In genomic region chr6:68981668-68982067, GRCh38 we compare ENCODE assay signal across 2 cellular contexts.
DNase-seq lines count a peak whose midpoint lies in the region; ATAC-seq, FAIRE-seq and TF ChIP-seq lines count a peak whose summit lies in the region.
"Not testable (repeated sequence)": the region's sequence is repeated elsewhere in the genome, so short reads cannot be mapped to it uniquely, and the experiment has no call there.

No MANE protein-coding gene starts in this region.

- H3K9me3 ChIP-seq in A549; HEK293 (ENCODE audit: control insufficient read depth, insufficient read depth, low read depth, low read length): not testable (repeated sequence)

- CTCF ChIA-PET in A549 (lab: Yijun Ruan, JAX) = not testable (repeated sequence)
- CTCF ChIA-PET in HEK293 (lab: Yijun Ruan, JAX) = interaction anchor here (1.2 kb wide), 1 partner anchor 14 kb away, joined by 5 read pairs; no protein-coding TSS in a partner anchor

- WGBS in A549 (ENCODE audit: missing lambda C conversion rate) = 89% methylated on average over 4 of the region's 7 CpGs

- POLR2A ChIA-PET in A549 (lab: Yijun Ruan, JAX); HEK293 (lab: Yijun Ruan, JAX): not testable (repeated sequence)

- not testable (repeated sequence) for TF ChIP-seq CTCF in A549 (IDR thresholded peaks at IDR 0.05); HEK293 (tag by site-specific recombination; IDR thresholded peaks at IDR 0.05)

- not testable (repeated sequence) for H3K4me1 ChIP-seq in A549; HEK293 (ENCODE audit: control insufficient read depth, insufficient read depth, low read length)

- ATAC-seq in A549 = not testable (repeated sequence)

- not testable (repeated sequence) for FAIRE-seq in A549 (lab: Jason Lieb, UNC)

- not testable (repeated sequence) for H3K36me3 ChIP-seq in HEK293 (ENCODE audit: control insufficient read depth in 2 of 2, insufficient read depth in 1 of 2, low read length in 2 of 2)

- H3K4me2 ChIP-seq in A549 = not testable (repeated sequence)

- H3K4me3 ChIP-seq in A549; HEK293 (ENCODE audit: low read depth, low read length): not testable (repeated sequence)

- H3K27ac ChIP-seq in A549; HEK293 (ENCODE audit: extremely low read depth, low read depth, low read length): not testable (repeated sequence)

- TF ChIP-seq RAD21 in A549 (conservative IDR thresholded peaks at IDR 0.05 in 1 of 2, IDR thresholded peaks at IDR 0.05 in 1 of 2) = not testable (repeated sequence)

- not testable (repeated sequence) for TF ChIP-seq POLR2A in A549 (IDR thresholded peaks at IDR 0.05; ENCODE audit: low read length)

- TF ChIP-seq EP300 in A549 (IDR thresholded peaks at IDR 0.05) = not testable (repeated sequence)

- DNase-seq in A549 (ENCODE audit: low read depth in 1 of 2, low spot score in 1 of 2) = not testable (repeated sequence)

TF ChIP-seq in A549, 52 proteins besides CTCF, POLR2A, EP300 and RAD21:
- TF ChIP-seq ZC3H11A (IDR thresholded peaks at IDR 0.05) = peak; percentile 21; the same call in 1 of the 2 replicates

TF ChIP-seq in HEK293, 187 proteins besides CTCF, POLR2A, EP300 and RAD21:
- TF ChIP-seq ZNF140 (tag by site-specific recombination; IDR thresholded peaks at IDR 0.05) (peak; percentile 61; the same call in 1 of the 2 replicates), ZNF138 (tag by site-specific recombination; IDR thresholded peaks at IDR 0.05; ENCODE audit: borderline replicate concordance) (peak; percentile 78; the same call in 1 of the 2 replicates), REST (tag by site-specific recombination; IDR thresholded peaks at IDR 0.05) (peak; percentile 63; the same call in 1 of the 2 replicates), ZNF394 (tag by site-specific recombination; IDR thresholded peaks at IDR 0.05; ENCODE audit: borderline replicate concordance) (peak; percentile 80; the same call in 1 of the 2 replicates), ZNF426 (tag by site-specific recombination; IDR thresholded peaks at IDR 0.05) (peak; percentile 76), ZNF555 (tag by site-specific recombination; conservative IDR thresholded peaks at IDR 0.05) (peak; percentile 75), ZNF560 (tag by site-specific recombination; IDR thresholded peaks at IDR 0.05; ENCODE audit: borderline replicate concordance) (peak; percentile 52; the same call in 1 of the 2 replicates), ZXDB (tag by site-specific recombination; IDR thresholded peaks at IDR 0.05) (peak; percentile 66; the same call in 1 of the 2 replicates), ZNF623 (tag by site-specific recombination; IDR thresholded peaks at IDR 0.05) (peak; percentile 57), ZNF654 (tag by site-specific recombination; IDR thresholded peaks at IDR 0.05; ENCODE audit: low read depth) (peak; percentile 18), ZNF510 (tag by site-specific recombination; IDR thresholded peaks at IDR 0.05; ENCODE audit: insufficient replicate concordance) (peak; percentile 39), ZNF266 (tag by site-specific recombination; IDR thresholded peaks at IDR 0.05; ENCODE audit: low read depth) (0 out of 2 replicates have a peak, but pooled peaks have one; percentile 39), ZNF518A (tag by site-specific recombination; conservative IDR thresholded peaks at IDR 0.05; ENCODE audit: low read depth) (peak; percentile 77), ZNF202 (tag by site-specific recombination; IDR thresholded peaks at IDR 0.05; ENCODE audit: borderline replicate concordance) (peak; percentile 68; the same call in 1 of the 2 replicates), ZBTB11 (tag by site-specific recombination; conservative IDR thresholded peaks at IDR 0.05; ENCODE audit: low read depth) (peak; percentile 68), ZBTB8A (tag by site-specific recombination; IDR thresholded peaks at IDR 0.05) (peak; percentile 60)
